8 cellular contexts compared by ENCODE assay signal in genomic region chr5:141326088-141326854, GRCh38. TPM values are rescaled to one million over a fixed set of nuclear protein-coding genes. Genes with fewer than 3 reads are reported as not detected.
DNase-seq lines count a peak whose midpoint lies in the region; ATAC-seq, FAIRE-seq and TF ChIP-seq lines count a peak whose summit lies in the region.

No MANE protein-coding gene starts in this region.

- peak; percentile 66 for TF ChIP-seq POLR2A in GM12878 (IDR thresholded peaks at IDR 0.05; ENCODE audit: low read depth, low read length)

- ATAC-seq in GM19397 (IDR thresholded peaks at IDR 0.05; ENCODE audit: unreplicated experiment), result peak; percentile 81
- ATAC-seq in GM12878, result peak; percentile 94

- BruUV-seq in GM12878 (replicated peaks; lab: Mats Ljungman, UMichigan), result no TSS peak

- SMC1A ChIA-PET in GM12878 (lab: Charles Lee; ENCODE audit: uncharacterized antibody, unreplicated experiment), result interaction anchor here (1.0 kb wide), 1 partner anchor 9 kb away, joined by 6 read pairs; no protein-coding TSS in a partner anchor

- H4K20me1 ChIP-seq in GM12878 (ENCODE audit: control insufficient read depth, insufficient read depth), result no peaks in the 10 kb centered on the region

- H2AFZ ChIP-seq in GM12878 (ENCODE audit: control insufficient read depth, low read depth, low read length), result peak overlapping the region; percentile 98

- in situ Hi-C loops in GM12878 (cut with MboI), result loop anchor here (10.0 kb wide), 1 partner anchor 239 kb away; no protein-coding TSS in a partner anchor

- H3K4me2 ChIP-seq in GM12878 (ENCODE audit: control insufficient read depth, insufficient read depth), result peak overlapping the region; percentile 83

- peak; percentile 73 for DNase-seq in AG10803 (ENCODE audit: low read depth)
- peak in 1 of 2 experiments; percentile 67 for DNase-seq in HL-60 (ENCODE audit: low read depth in 1 of 2, low spot score in 1 of 2)
- peak; percentile 42 for DNase-seq in T-helper 22 cell (ENCODE audit: low read depth)
- DNase-seq in GM12878 (ENCODE audit: low read depth, low spot score), result no peak
- peak; percentile 35 to 51 for DNase-seq in stimulated activated CD4-positive, alpha-beta T cell treated with anti-CD3 and anti-CD28 coated beads, Interleukin-12 subunit alpha, Interleukin-12 subunit beta, amount 100 ng/mL, for 24 hours (ENCODE audit: low read depth in 2 of 2)
- no peak for DNase-seq in NCI-H2171 (lab: John Stamatoyannopoulos, UW)

- CTCF ChIA-PET in GM12878 (lab: Yijun Ruan, JAX), result interaction anchor here (0.6 to 1.4 kb wide), 6 partner anchors 22 to 266 kb away, joined by 3 to 5 read pairs (median 4); partner anchors contain the start of gene PCDHGB2

- H3K27ac ChIP-seq in HL-60 (replicated peaks) (no peak overlapping the region), GM12878 (ENCODE audit: control insufficient read depth, insufficient read depth) (no peak overlapping the region), iPS-18a (ENCODE audit: low read length) (peak overlapping the region; percentile 55)

- H3K9me3 ChIP-seq in GM12878 (replicated peaks; ENCODE audit: control insufficient read depth, insufficient read depth, low read length), result peaks cover 4% of the 10 kb centered on the region; the same call in 2 of the 3 replicates
- H3K9me3 ChIP-seq in iPS-18a (ENCODE audit: control insufficient read depth, low read depth, low read length), result peaks cover 4% of the 10 kb centered on the region

- FAIRE-seq in GM12878 (lab: Jason Lieb, UNC), result no peak

- TF ChIP-seq RAD21 in GM12878 (IDR thresholded peaks at IDR 0.05; ENCODE audit: insufficient read depth, low read depth, low read length), result peak; percentile 78

- H3K27me3 ChIP-seq in HL-60 (ENCODE audit: insufficient read depth, poor library complexity, severe bottlenecking), result no peaks in the 10 kb centered on the region
- H3K27me3 ChIP-seq in GM12878 (replicated peaks in 1 of 2; ENCODE audit: control insufficient read depth in 2 of 2, insufficient read depth in 2 of 2, low read length in 1 of 2), result no peaks in the 10 kb centered on the region; a peak in 1 of 4 replicates
- H3K27me3 ChIP-seq in iPS-18a (ENCODE audit: control insufficient read depth, insufficient read depth, low read length), result no peaks in the 10 kb centered on the region

- TF ChIP-seq CTCF in AG10803 (conservative IDR thresholded peaks at IDR 0.05; ENCODE audit: low read length), result peak; percentile 87
- peak; percentile 15 for TF ChIP-seq CTCF in HL-60 (IDR thresholded peaks at IDR 0.05; ENCODE audit: insufficient read depth, low read length)
- TF ChIP-seq CTCF in GM12878 (IDR thresholded peaks at IDR 0.05 in 2 of 3, conservative IDR thresholded peaks at IDR 0.05 in 1 of 3; ENCODE audit: control insufficient read depth in 2 of 3, extremely low read depth in 1 of 3, insufficient read depth in 1 of 3, low read depth in 3 of 3, low read length in 3 of 3), result peak; percentile 40 to 71 (median 61); a peak in 5 of 6 replicates

- peak overlapping the region; percentile 51 for H3K9ac ChIP-seq in GM12878 (ENCODE audit: control insufficient read depth, insufficient read depth, low read length)
- H3K9ac ChIP-seq in iPS-18a (ENCODE audit: low read length), result peak overlapping the region; percentile 57

- POLR2A ChIA-PET in GM12878 (lab: Charles Lee), result interaction anchor here (0.6 kb wide), 1 partner anchor 282 kb away, joined by 9 read pairs; no protein-coding TSS in a partner anchor

- H3K4me3 ChIP-seq in AG10803 (ENCODE audit: low read length), result peak overlapping the region; percentile 71
- H3K4me3 ChIP-seq in HL-60 (replicated peaks; ENCODE audit: insufficient read depth, low read length), result peak overlapping the region; percentile 21; the same call in 1 of the 2 replicates
- peak overlapping the region; percentile 70 for H3K4me3 ChIP-seq in GM12878
- peak overlapping the region; percentile 64 for H3K4me3 ChIP-seq in iPS-18a (ENCODE audit: low read length)

- H3K36me3 ChIP-seq in GM12878 (ENCODE audit: control insufficient read depth in 2 of 2, insufficient read depth in 2 of 2, low read length in 1 of 2), result no peaks in the 10 kb centered on the region
- H3K36me3 ChIP-seq in iPS-18a (ENCODE audit: control insufficient read depth, low read depth, low read length), result no peaks in the 10 kb centered on the region

- no peak for TF ChIP-seq EP300 in GM12878 (IDR thresholded peaks at IDR 0.05; ENCODE audit: borderline replicate concordance in 1 of 2, control insufficient read depth in 1 of 2, low read depth in 2 of 2, low read length in 2 of 2)

- RAD21 ChIA-PET in GM12878 (lab: Charles Lee; ENCODE audit: unreplicated experiment), result no interaction called here

- H3K4me1 ChIP-seq in GM12878 (ENCODE audit: control insufficient read depth, insufficient read depth, low read length) (no peaks in the 10 kb centered on the region), iPS-18a (ENCODE audit: control insufficient read depth, low read depth, low read length) (no peaks in the 10 kb centered on the region)

- 36% methylated on average over 27 of the region's 27 CpGs for WGBS in GM12878 (ENCODE audit: insufficient coverage, insufficient replicate concordance, low lambda C conversion rate, missing lambda C conversion rate)

- no peaks in the 10 kb centered on the region for H3K79me2 ChIP-seq in GM12878 (ENCODE audit: control insufficient read depth, insufficient read depth, low read length)

- intact Hi-C loops in GM12878 (cut with micrococcal nuclease; ENCODE audit: unreplicated experiment), result no loop called here

RNA-seq across cellular contexts. Expression of gene PCDHGA1, which starts 4.0 kb away (rescaled TPM):
- 1.8 and 2.0 TPM in 2 replicates for total RNA-seq in GM12878 (2013; cell fraction: nucleolus; rRNA removed)
- total RNA-seq in GM12878 (2014; rRNA removed) (0.22 and 0.51 TPM in 2 replicates), GM12878 (2014; rRNA removed; fragmentation: Illumina TruSeq; extraction: Trizol) (0.18 and 0.32 TPM in 2 replicates), GM12878 (2021) (0.19 and 0.31 TPM in 2 replicates)
- 0.16 TPM for polyA plus RNA-seq in GM12878 (2011; ENCODE audit: low read depth)
- polyA plus RNA-seq in GM12878 (2011; rRNA removed) (0.17 and 0.19 TPM in 2 replicates), GM12878 (2014; fragmentation: Illumina TruSeq; extraction: Trizol) (0.18 and 0.25 TPM in 2 replicates), GM12878 (2014; fragmentation: Nextera tagmentation; extraction: Ambion mirVana) (under 1 TPM in 1 of 2 experiments, not detected in 1; 0.02 TPM), GM12878 (2014; rRNA removed) (0.24 and 0.25 TPM in 2 replicates), GM12878 (2016; fragmentation: Nextera tagmentation; extraction: Ambion mirVana) (not detected)
- 0.05 and 0.10 TPM in 2 replicates for polyA plus RNA-seq in GM12878 (2011; cell fraction: cytosol; rRNA removed)
- 0.37 and 0.43 TPM in 2 replicates for polyA plus RNA-seq in GM12878 (2011; cell fraction: nucleus; rRNA removed)
- 0.09 and 0.13 TPM in 2 replicates for polyA plus RNA-seq in GM12878 (2012)
- polyA minus RNA-seq in GM12878 (2011; rRNA and poly(A)+ RNA removed), result 0.10 and 0.29 TPM in 2 replicates
- not detected in 2 replicates for polyA minus RNA-seq in GM12878 (2011; cell fraction: cytosol; rRNA and poly(A)+ RNA removed)
- polyA minus RNA-seq in GM12878 (2011; cell fraction: nucleus; rRNA and poly(A)+ RNA removed), result 0.24 and 0.48 TPM in 2 replicates

RNA-seq across cellular contexts. Expression of gene TAF7, which starts 5.7 kb away (rescaled TPM):
- 37.7 and 39.7 TPM in 2 replicates for total RNA-seq in GM12878 (2013; cell fraction: nucleolus; rRNA removed)
- total RNA-seq in GM12878 (2014; rRNA removed) (55.6 and 66.7 TPM in 2 replicates), GM12878 (2014; rRNA removed; fragmentation: Illumina TruSeq; extraction: Trizol) (69.7 and 70.4 TPM in 2 replicates), GM12878 (2021) (61.4 and 63.3 TPM in 2 replicates)
- 48.5 TPM for polyA plus RNA-seq in GM12878 (2011; ENCODE audit: low read depth)
- polyA plus RNA-seq in GM12878 (2011; rRNA removed) (42.0 and 63.1 TPM in 2 replicates), GM12878 (2014; fragmentation: Illumina TruSeq; extraction: Trizol) (77.9 and 100 TPM in 2 replicates), GM12878 (2014; fragmentation: Nextera tagmentation; extraction: Ambion mirVana) (10 to 100 TPM; 43.2 to 69.1 TPM), GM12878 (2014; rRNA removed) (55.7 and 69.4 TPM in 2 replicates), GM12878 (2016; fragmentation: Nextera tagmentation; extraction: Ambion mirVana) (10 to 100 TPM; 79.9 to 88.8 TPM)
- 15.3 and 16.7 TPM in 2 replicates for polyA plus RNA-seq in GM12878 (2011; cell fraction: cytosol; rRNA removed)
- 25.6 and 29.4 TPM in 2 replicates for polyA plus RNA-seq in GM12878 (2011; cell fraction: nucleus; rRNA removed)
- polyA plus RNA-seq in GM12878 (2012), result 63.9 and 66.4 TPM in 2 replicates
- 15.1 and 20.3 TPM in 2 replicates for polyA minus RNA-seq in GM12878 (2011; rRNA and poly(A)+ RNA removed)
- 8.0 and 8.3 TPM in 2 replicates for polyA minus RNA-seq in GM12878 (2011; cell fraction: cytosol; rRNA and poly(A)+ RNA removed)
- 13.2 and 20.3 TPM in 2 replicates for polyA minus RNA-seq in GM12878 (2011; cell fraction: nucleus; rRNA and poly(A)+ RNA removed)

RNA-seq across cellular contexts. Expression of gene PCDHGA2, which starts 12.3 kb away (rescaled TPM):
- 1.0 and 1.3 TPM in 2 replicates for total RNA-seq in GM12878 (2013; cell fraction: nucleolus; rRNA removed)
- total RNA-seq in GM12878 (2014; rRNA removed) (0.06 TPM in 1 of 2 replicates, not detected in the other), GM12878 (2014; rRNA removed; fragmentation: Illumina TruSeq; extraction: Trizol) (0.04 and 0.05 TPM in 2 replicates), GM12878 (2021) (0.05 and 0.11 TPM in 2 replicates)
- polyA plus RNA-seq in GM12878 (2011; ENCODE audit: low read depth), result not detected
- polyA plus RNA-seq in GM12878 (2011; rRNA removed) (0.04 and 0.11 TPM in 2 replicates), GM12878 (2014; fragmentation: Illumina TruSeq; extraction: Trizol) (0.03 and 0.08 TPM in 2 replicates), GM12878 (2014; fragmentation: Nextera tagmentation; extraction: Ambion mirVana) (not detected), GM12878 (2014; rRNA removed) (0.03 and 0.10 TPM in 2 replicates), GM12878 (2016; fragmentation: Nextera tagmentation; extraction: Ambion mirVana) (not detected)
- polyA plus RNA-seq in GM12878 (2011; cell fraction: cytosol; rRNA removed), result 0.01 and 0.03 TPM in 2 replicates
- polyA plus RNA-seq in GM12878 (2011; cell fraction: nucleus; rRNA removed), result 0.18 and 0.25 TPM in 2 replicates
- 0.04 and 0.11 TPM in 2 replicates for polyA plus RNA-seq in GM12878 (2012)
- 0.07 and 0.15 TPM in 2 replicates for polyA minus RNA-seq in GM12878 (2011; rRNA and poly(A)+ RNA removed)
- polyA minus RNA-seq in GM12878 (2011; cell fraction: cytosol; rRNA and poly(A)+ RNA removed), result not detected in 2 replicates
- 0.24 and 0.29 TPM in 2 replicates for polyA minus RNA-seq in GM12878 (2011; cell fraction: nucleus; rRNA and poly(A)+ RNA removed)

RNA-seq across cellular contexts. Expression of gene PCDHGA3, which starts 17.4 kb away (rescaled TPM):
- 0.61 and 0.71 TPM in 2 replicates for total RNA-seq in GM12878 (2013; cell fraction: nucleolus; rRNA removed)
- 0.05 and 0.11 TPM in 2 replicates for total RNA-seq in GM12878 (2014; rRNA removed)
- not detected in 2 replicates for total RNA-seq in GM12878 (2014; rRNA removed; fragmentation: Illumina TruSeq; extraction: Trizol)
- 0.08 and 0.10 TPM in 2 replicates for total RNA-seq in GM12878 (2021)
- not detected for polyA plus RNA-seq in GM12878 (2011; ENCODE audit: low read depth)
- 0.04 TPM in 1 of 2 replicates, not detected in the other for polyA plus RNA-seq in GM12878 (2011; rRNA removed)
- polyA plus RNA-seq in GM12878 (2011; cell fraction: cytosol; rRNA removed), result 0.01 TPM in 1 of 2 replicates, not detected in the other
- polyA plus RNA-seq in GM12878 (2011; cell fraction: nucleus; rRNA removed), result 0.16 and 0.24 TPM in 2 replicates
- polyA plus RNA-seq in GM12878 (2012), result 0.03 and 0.07 TPM in 2 replicates
- 0.06 TPM in 1 of 2 replicates, not detected in the other for polyA plus RNA-seq in GM12878 (2014; fragmentation: Illumina TruSeq; extraction: Trizol)
- not detected for polyA plus RNA-seq in GM12878 (2014; fragmentation: Nextera tagmentation; extraction: Ambion mirVana)
- polyA plus RNA-seq in GM12878 (2014; rRNA removed), result not detected in 2 replicates
- polyA plus RNA-seq in GM12878 (2016; fragmentation: Nextera tagmentation; extraction: Ambion mirVana), result under 1 TPM in 1 of 2 experiments, not detected in 1; 0.17 TPM
- 0.10 TPM in 1 of 2 replicates, not detected in the other for polyA minus RNA-seq in GM12878 (2011; rRNA and poly(A)+ RNA removed)
- not detected in 2 replicates for polyA minus RNA-seq in GM12878 (2011; cell fraction: cytosol; rRNA and poly(A)+ RNA removed)
- 0.12 and 0.48 TPM in 2 replicates for polyA minus RNA-seq in GM12878 (2011; cell fraction: nucleus; rRNA and poly(A)+ RNA removed)

RNA-seq across cellular contexts. Expression of gene SLC25A2, which starts 22.4 kb away (rescaled TPM):
- total RNA-seq in GM12878 (2013; cell fraction: nucleolus; rRNA removed), result 0.37 and 0.56 TPM in 2 replicates
- total RNA-seq in GM12878 (2014; rRNA removed) (0.17 and 0.38 TPM in 2 replicates), GM12878 (2014; rRNA removed; fragmentation: Illumina TruSeq; extraction: Trizol) (0.31 and 0.46 TPM in 2 replicates), GM12878 (2021) (0.44 and 0.58 TPM in 2 replicates)
- polyA plus RNA-seq in GM12878 (2011; ENCODE audit: low read depth), result not detected
- polyA plus RNA-seq in GM12878 (2011; rRNA removed) (not detected in 2 replicates), GM12878 (2014; fragmentation: Illumina TruSeq; extraction: Trizol) (0.09 TPM in 1 of 2 replicates, not detected in the other), GM12878 (2014; fragmentation: Nextera tagmentation; extraction: Ambion mirVana) (not detected), GM12878 (2014; rRNA removed) (not detected in 2 replicates), GM12878 (2016; fragmentation: Nextera tagmentation; extraction: Ambion mirVana) (not detected)
- polyA plus RNA-seq in GM12878 (2011; cell fraction: cytosol; rRNA removed), result not detected in 2 replicates
- polyA plus RNA-seq in GM12878 (2011; cell fraction: nucleus; rRNA removed), result 0.09 TPM in 1 of 2 replicates, not detected in the other
- polyA plus RNA-seq in GM12878 (2012), result not detected in 2 replicates
- polyA minus RNA-seq in GM12878 (2011; rRNA and poly(A)+ RNA removed), result 0.51 and 0.57 TPM in 2 replicates
- polyA minus RNA-seq in GM12878 (2011; cell fraction: cytosol; rRNA and poly(A)+ RNA removed), result not detected in 2 replicates
- polyA minus RNA-seq in GM12878 (2011; cell fraction: nucleus; rRNA and poly(A)+ RNA removed), result 0.12 and 0.96 TPM in 2 replicates

Comparison
In these comparisons a context has a peak if more than half of its experiments do, and no peak if none do; other contexts are left out.
1. DNase-seq: peak in AG10803 (single experiment), T-helper 22 cell (single experiment) and stimulated activated CD4-positive, alpha-beta T cell treated with anti-CD3 and anti-CD28 coated beads, Interleukin-12 subunit alpha, Interleukin-12 subunit beta, amount 100 ng/mL, for 24 hours (2 of 2); none in GM12878 (single experiment) and NCI-H2171 (single experiment).
2. H3K4me3 ChIP-seq: peak in every context shown above with its lines; median percentile 71 in AG10803; 70 in GM12878; 64 in iPS-18a; 21 in HL-60.
3. CTCF ChIP-seq: peak in every context shown above with its lines; median percentile 87 in AG10803; 61 in GM12878; 15 in HL-60.